In the genomic region with DNA sequence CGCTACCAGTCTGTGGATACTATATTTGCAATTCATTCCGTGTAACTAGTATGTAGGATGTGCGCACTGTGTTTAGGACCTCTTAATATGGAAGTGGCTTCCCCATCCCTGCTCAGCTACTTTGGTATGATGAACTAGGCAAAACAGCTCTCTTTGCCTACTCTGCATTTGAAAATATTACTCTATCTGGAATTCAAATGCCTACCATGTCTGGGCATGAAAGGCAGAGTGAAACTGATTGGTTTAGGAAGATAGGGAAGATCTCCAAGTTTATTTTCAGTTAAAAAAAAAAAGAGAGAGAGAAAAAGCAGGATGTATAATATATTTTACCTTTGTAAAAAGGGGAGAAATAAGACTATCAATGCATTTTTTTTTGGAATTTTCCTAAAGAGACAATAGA, we compare ENCODE assay signal across 1 cellular context.
TF ChIP-seq lines count a peak whose summit lies in the region.

No MANE protein-coding gene starts in this region.

TF ChIP-seq in HCT116, 20 proteins besides CTCF, POLR2A, EP300 and RAD21 (continued from another document):
- no peak for TF ChIP-seq ZBTB33 (IDR thresholded peaks at IDR 0.05; ENCODE audit: extremely low read depth, insufficient replicate concordance, low read length)
- no peak for TF ChIP-seq YY1 (IDR thresholded peaks at IDR 0.05; ENCODE audit: extremely low read depth, insufficient replicate concordance, low read depth, low read length)
- no peak for TF ChIP-seq EZH2phosphoT487 (IDR thresholded peaks at IDR 0.05; ENCODE audit: borderline replicate concordance)
- no peak for TF ChIP-seq SIN3A (IDR thresholded peaks at IDR 0.05; ENCODE audit: low read depth)
- TF ChIP-seq SP1 (IDR thresholded peaks at IDR 0.05; ENCODE audit: low read depth) = no peak
- TF ChIP-seq EGR1 (IDR thresholded peaks at IDR 0.05; ENCODE audit: low read depth) = no peak
- no peak for TF ChIP-seq TCF7L2 (IDR thresholded peaks at IDR 0.05; ENCODE audit: borderline replicate concordance, extremely low read depth, insufficient read depth, insufficient read length)
- TF ChIP-seq, protein P1, sequence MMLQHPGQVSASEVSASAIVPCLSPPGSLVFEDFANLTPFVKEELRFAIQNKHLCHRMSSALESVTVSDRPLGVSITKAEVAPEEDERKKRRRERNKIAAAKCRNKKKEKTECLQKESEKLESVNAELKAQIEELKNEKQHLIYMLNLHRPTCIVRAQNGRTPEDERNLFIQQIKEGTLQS (IDR thresholded peaks at IDR 0.05) = no peak
